1 cellular context compared by ENCODE assay signal in genomic region chr5:179777909-179778308, GRCh38.
TF ChIP-seq lines count a peak whose summit lies in the region.

No MANE protein-coding gene starts in this region.

TF ChIP-seq in HepG2, 621 proteins besides CTCF, POLR2A, EP300 and RAD21:
- TF ChIP-seq ZNF704 (CRISPR knock-in tag; IDR thresholded peaks at IDR 0.05; ENCODE audit: borderline replicate concordance) (no peak), ZFX (CRISPR knock-in tag; IDR thresholded peaks at IDR 0.05; ENCODE audit: low read depth) (no peak), ZNF251 (CRISPR knock-in tag; IDR thresholded peaks at IDR 0.05) (no peak), ZZZ3 (CRISPR knock-in tag; IDR thresholded peaks at IDR 0.05; ENCODE audit: borderline replicate concordance) (no peak), U2AF2 (IDR thresholded peaks at IDR 0.05; ENCODE audit: low read depth, low read length) (no peak), ARNT2 (CRISPR knock-in tag; IDR thresholded peaks at IDR 0.05; ENCODE audit: low read depth) (no peak), HMGXB4 (CRISPR knock-in tag; IDR thresholded peaks at IDR 0.05; ENCODE audit: borderline replicate concordance in 1 of 2, low read depth in 1 of 2) (no peak)
- TF ChIP-seq, protein P1, sequence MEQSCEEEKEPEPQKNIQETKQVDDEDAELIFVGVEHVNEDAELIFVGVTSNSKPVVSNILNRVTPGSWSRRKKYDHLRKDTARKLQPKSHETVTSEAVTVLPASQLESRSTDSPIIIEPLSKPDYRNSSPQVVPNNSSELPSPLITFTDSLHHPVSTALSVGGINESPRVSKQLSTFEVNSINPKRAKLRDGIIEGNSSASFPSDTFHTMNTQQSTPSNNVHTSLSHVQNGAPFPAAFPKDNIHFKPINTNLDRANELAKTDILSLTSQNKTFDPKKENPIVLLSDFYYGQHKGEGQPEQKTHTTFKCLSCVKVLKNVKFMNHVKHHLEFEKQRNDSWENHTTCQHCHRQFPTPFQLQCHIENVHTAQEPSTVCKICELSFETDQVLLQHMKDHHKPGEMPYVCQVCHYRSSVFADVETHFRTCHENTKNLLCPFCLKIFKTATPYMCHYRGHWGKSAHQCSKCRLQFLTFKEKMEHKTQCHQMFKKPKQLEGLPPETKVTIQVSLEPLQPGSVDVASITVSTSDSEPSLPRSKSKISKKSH (CRISPR knock-in tag; IDR thresholded peaks at IDR 0.05; ENCODE audit: borderline replicate concordance) = no peak
